In genomic region chr19:13718733-13719132, GRCh38 we compare ENCODE assay signal across 9 cellular contexts. TPM values are rescaled to one million over a fixed set of nuclear protein-coding genes. Genes with fewer than 3 reads are reported as not detected.
DNase-seq lines count a peak whose midpoint lies in the region; ATAC-seq and TF ChIP-seq lines count a peak whose summit lies in the region.
"Had no signal": no experiment of that assay in that cellular context is flagged by ENCODE, and none has a peak within 500 bp of the region (broad histone marks: within the 10 kb centered on the region; RNA-seq: fewer than 3 reads in every experiment).

No MANE protein-coding gene starts in this region.

- no peak overlapping the region for H3K27ac Mint-ChIP-seq in naive thymus-derived CD8-positive, alpha-beta T cell

- no peaks in the 10 kb centered on the region for H3K36me3 ChIP-seq in testis (ENCODE audit: low read depth, missing control alignments)

- H3K27me3 Mint-ChIP-seq in naive thymus-derived CD8-positive, alpha-beta T cell: peaks cover 4 to 29% (median 13%) of the 10 kb centered on the region in 5 donors

- TF ChIP-seq POLR2A in testis (IDR thresholded peaks at IDR 0.05): no peak

- H3K4me1 ChIP-seq in foreskin keratinocyte (no peaks in the 10 kb centered on the region), testis (no peaks in the 10 kb centered on the region)

- POLR2A ChIA-PET in naive thymus-derived CD8-positive, alpha-beta T cell (lab: Charles Lee): no interaction called here

- WGBS in testis, 2 donors: 44 to 47% methylated on average over 9 of the region's 9 CpGs

- no peak overlapping the region for H3K4me3 ChIP-seq in testis

- ATAC-seq in foreskin keratinocyte: no peak
- ATAC-seq in GM18909 (IDR thresholded peaks at IDR 0.05; ENCODE audit: poor library complexity, unreplicated experiment): no peak
- ATAC-seq in GM21529 (IDR thresholded peaks at IDR 0.05; ENCODE audit: unreplicated experiment): no peak
- ATAC-seq in naive thymus-derived CD8-positive, alpha-beta T cell: no peak

- H3K36me3 Mint-ChIP-seq in naive thymus-derived CD8-positive, alpha-beta T cell: peaks cover 0 to 13% (median 3%) of the 10 kb centered on the region in 3 donors

- no peak overlapping the region for H3K4me3 Mint-ChIP-seq in naive thymus-derived CD8-positive, alpha-beta T cell
- H3K4me3 Mint-ChIP-seq: activated naive CD4-positive, alpha-beta T cell treated with anti-CD3 and anti-CD28 coated beads, Interleukin-2, amount 50 U/mL, for 24 hours had no signal

- H3K9me3 ChIP-seq in testis: no peaks in the 10 kb centered on the region

- peak; percentile 38 for TF ChIP-seq CTCF in C4-2B (conservative IDR thresholded peaks at IDR 0.05)
- TF ChIP-seq CTCF in foreskin keratinocyte (conservative IDR thresholded peaks at IDR 0.05): peak; percentile 77
- no peak for TF ChIP-seq CTCF in testis (IDR thresholded peaks at IDR 0.05)

- DNase-seq in NCI-H1417 (lab: John Stamatoyannopoulos, UW) (peak; percentile 77 to 95 (median 84)), SK-N-DZ (ENCODE audit: low spot score) (peak; percentile 32), foreskin keratinocyte (peak in 1 of 2 donors; percentile 56), testis (peak; percentile 56)
- DNase-seq in naive thymus-derived CD8-positive, alpha-beta T cell: no peak

- no peak overlapping the region for H3K27ac ChIP-seq in C4-2B
- H3K27ac ChIP-seq in foreskin keratinocyte: no peak overlapping the region
- no peak overlapping the region for H3K27ac ChIP-seq in testis

- peaks cover 20% of the 10 kb centered on the region for H3K27me3 ChIP-seq in foreskin keratinocyte
- no peaks in the 10 kb centered on the region for H3K27me3 ChIP-seq in testis

- no peaks in the 10 kb centered on the region for H3K4me1 Mint-ChIP-seq in naive thymus-derived CD8-positive, alpha-beta T cell
- H3K4me1 Mint-ChIP-seq: activated naive CD4-positive, alpha-beta T cell treated with anti-CD3 and anti-CD28 coated beads, Interleukin-2, amount 50 U/mL, for 24 hours had no signal

- H3K9me3 Mint-ChIP-seq in naive thymus-derived CD8-positive, alpha-beta T cell: peaks cover 0 to 14% (median 4%) of the 10 kb centered on the region in 9 donors
- H3K9me3 Mint-ChIP-seq: activated naive CD4-positive, alpha-beta T cell treated with anti-CD3 and anti-CD28 coated beads, Interleukin-2, amount 50 U/mL, for 24 hours had no signal

- intact Hi-C loops in testis (cut with DNase I; ENCODE audit: low total_unique reads): no loop called here

RNA-seq across cellular contexts. Expression of gene MRI1, which starts 45.6 kb away (rescaled TPM):
- polyA plus RNA-seq in SK-N-DZ (2014; cell fraction: cytosol; rRNA removed): 38.5 and 40.1 TPM in 2 replicates
- 104 and 138 TPM in 2 replicates for polyA plus RNA-seq in SK-N-DZ (2014; cell fraction: nucleus; rRNA removed)
- 28.3 and 34.6 TPM in 2 replicates for total RNA-seq in foreskin keratinocyte
- 17.6 and 19.0 TPM in 2 replicates for polyA plus RNA-seq in foreskin keratinocyte
- 10 to 100 TPM; 26.5 to 33.0 TPM for total RNA-seq in testis
- 6.7 TPM for polyA plus RNA-seq in testis (ENCODE audit: insufficient read depth, low read depth, low replicate concordance)
- 10 to 100 TPM; 83.3 to 85.1 TPM for total RNA-seq in naive thymus-derived CD8-positive, alpha-beta T cell
- 10 to 100 TPM in 2 of 3 donors, 1 to 10 TPM in 1; 6.4 to 15.5 (median 11.6) TPM for polyA plus RNA-seq in naive thymus-derived CD8-positive, alpha-beta T cell

RNA-seq across cellular contexts. Expression of gene C19orf53, which starts 55.5 kb away (rescaled TPM):
- 73.6 and 75.3 TPM in 2 replicates for polyA plus RNA-seq in SK-N-DZ (2014; cell fraction: cytosol; rRNA removed)
- polyA plus RNA-seq in SK-N-DZ (2014; cell fraction: nucleus; rRNA removed): 52.5 and 73.6 TPM in 2 replicates
- 189 and 192 TPM in 2 replicates for total RNA-seq in foreskin keratinocyte
- polyA plus RNA-seq in foreskin keratinocyte: 228 and 252 TPM in 2 replicates
- total RNA-seq in testis: 100 to 1,000 TPM; 114 to 137 TPM
- 128 TPM for polyA plus RNA-seq in testis (ENCODE audit: insufficient read depth, low read depth, low replicate concordance)
- 10 to 100 TPM; 74.1 to 80.0 TPM for total RNA-seq in naive thymus-derived CD8-positive, alpha-beta T cell
- polyA plus RNA-seq in naive thymus-derived CD8-positive, alpha-beta T cell: 100 to 1,000 TPM; 248 to 324 (median 278) TPM

Comparison
In these comparisons a context has a peak if more than half of its experiments do, and no peak if none do; other contexts are left out.
1. CTCF ChIP-seq: peak in C4-2B (single experiment) and foreskin keratinocyte (single experiment); none in testis (0 of 3).
2. DNase-seq: peak in NCI-H1417 (3 of 3), SK-N-DZ (single experiment) and testis (single experiment); none in naive thymus-derived CD8-positive, alpha-beta T cell (0 of 10).